In the genomic region with DNA sequence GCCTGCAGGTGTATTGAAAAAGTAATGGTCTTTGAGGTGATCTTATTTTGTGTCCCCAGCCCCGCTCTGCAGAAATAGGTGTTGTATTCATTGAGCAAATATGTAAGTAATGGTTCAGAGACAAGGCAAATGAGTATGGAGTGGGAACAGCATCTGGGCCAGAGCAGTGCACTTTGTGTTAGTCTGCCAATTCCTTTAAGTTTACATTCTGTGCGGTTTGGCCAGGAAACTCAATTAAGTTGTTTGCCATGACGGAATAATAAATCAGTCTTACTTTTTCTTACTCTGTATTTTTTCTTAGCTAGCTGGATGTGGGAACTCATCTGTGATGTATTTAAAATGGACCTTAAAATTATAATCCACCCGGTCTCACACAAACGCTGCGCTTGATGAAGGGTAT, we compare ENCODE assay signal across 17 cellular contexts. TPM values are rescaled to one million over a fixed set of nuclear protein-coding genes. Genes with fewer than 3 reads are reported as not detected.
A peak's percentile ranks its signal among the peaks of the same experiment; 100 is the strongest.
DNase-seq lines count a peak whose midpoint lies in the region; ATAC-seq, FAIRE-seq and TF ChIP-seq lines count a peak whose summit lies in the region.
"Had no signal": no experiment of that assay in that cellular context is flagged by ENCODE, and none has a peak within 500 bp of the region (broad histone marks: within the 10 kb centered on the region; RNA-seq: fewer than 3 reads in every experiment).

No MANE protein-coding gene starts in this region.

- no peak overlapping the region for H3K23ac ChIP-seq in mesenchymal stem cell (ENCODE audit: low read length in 2 of 2)

- in situ Hi-C loops in astrocyte of the spinal cord (cut with HindIII; ENCODE audit: low sequenced_read_pairs), result no loop called here

- no peak overlapping the region for H2BK120ac ChIP-seq in mesenchymal stem cell (ENCODE audit: low read depth, low read length)

- H2BK5ac ChIP-seq in mesenchymal stem cell (ENCODE audit: low read depth, low read length, poor library complexity, severe bottlenecking), result no peak overlapping the region

- WGBS in mesenchymal stem cell, result 66% methylated on average over 4 of the region's 6 CpGs

- DNase-seq in D721Med (ENCODE audit: insufficient read length, low spot score) (no peak), LNCaP clone FGC (ENCODE audit: low read depth) (peak; percentile 63), astrocyte of the spinal cord (ENCODE audit: low read depth, low spot score) (peak; percentile 82), mesenchymal stem cell (peak; percentile 78), breast epithelium (ENCODE audit: low spot score in 2 of 2) (no peak)
- no peak for DNase-seq in activated naive CD4-positive, alpha-beta T cell (lab: John Stamatoyannopoulos, UW)
- DNase-seq: CD4-positive, alpha-beta memory T cell; DMS79; GM23248; KBM-7; NCI-H1048; NCI-H146; NCI-H2081; NCI-H510A treated with DMSO at 0.1 percent for 48 hours had no signal

- no peak overlapping the region for H3K4me2 ChIP-seq in mesenchymal stem cell (ENCODE audit: low read length, poor library complexity, severe bottlenecking)

- TF ChIP-seq POLR2A in breast epithelium (IDR thresholded peaks at IDR 0.05), result no peak

- no peak overlapping the region for H2AK5ac ChIP-seq in mesenchymal stem cell (ENCODE audit: low read length, severe bottlenecking)

- ATAC-seq in GM21515 (IDR thresholded peaks at IDR 0.05; ENCODE audit: unreplicated experiment), result no peak

- H3K14ac ChIP-seq in mesenchymal stem cell (ENCODE audit: low read length in 2 of 2), result no peak overlapping the region

- H3K4me3 ChIP-seq in LNCaP clone FGC (ENCODE audit: low read depth, low read length), result no peak overlapping the region
- H3K4me3 ChIP-seq in astrocyte of the spinal cord (ENCODE audit: low read depth, low read length), result no peak overlapping the region
- no peak overlapping the region for H3K4me3 ChIP-seq in mesenchymal stem cell (ENCODE audit: insufficient read depth in 1 of 2, low read depth in 1 of 2, low read length in 2 of 2)
- H3K4me3 ChIP-seq in breast epithelium, result no peak overlapping the region
- H3K4me3 ChIP-seq: GM23248 had no signal

- no peak overlapping the region for H2BK12ac ChIP-seq in mesenchymal stem cell (ENCODE audit: low read length in 2 of 2)

- no peaks in the 10 kb centered on the region for H3K4me1 ChIP-seq in mesenchymal stem cell (ENCODE audit: control insufficient read depth, insufficient read depth, low read depth, low read length)
- H3K4me1 ChIP-seq in breast epithelium, result no peaks in the 10 kb centered on the region

- no peaks in the 10 kb centered on the region for H3K9me3 ChIP-seq in mesenchymal stem cell (ENCODE audit: control insufficient read depth, low read length)
- no peaks in the 10 kb centered on the region for H3K9me3 ChIP-seq in breast epithelium

- H3K79me1 ChIP-seq in mesenchymal stem cell (replicated peaks; ENCODE audit: low read length, poor library complexity, severe bottlenecking), result peaks cover 22% of the 10 kb centered on the region

- no peaks in the 10 kb centered on the region for H3K27me3 ChIP-seq in mesenchymal stem cell (ENCODE audit: control insufficient read depth in 1 of 2, insufficient read depth in 1 of 2, low read length in 2 of 2)
- no peaks in the 10 kb centered on the region for H3K27me3 ChIP-seq in breast epithelium

- peak overlapping the region in 1 of 2 experiments; percentile 40 for H3K18ac ChIP-seq in mesenchymal stem cell (ENCODE audit: low read depth in 1 of 2, low read length in 2 of 2)

- TF ChIP-seq CTCF in D721Med (IDR thresholded peaks at IDR 0.05; ENCODE audit: insufficient read depth, missing control alignments), result no peak
- TF ChIP-seq CTCF in LNCaP clone FGC (IDR thresholded peaks at IDR 0.05; ENCODE audit: control insufficient read depth, extremely low read depth, insufficient read depth), result no peak
- TF ChIP-seq CTCF in astrocyte of the spinal cord (IDR thresholded peaks at IDR 0.05; ENCODE audit: low read depth, low read length), result no peak
- no peak for TF ChIP-seq CTCF in breast epithelium (IDR thresholded peaks at IDR 0.05)

- H3K9ac ChIP-seq in mesenchymal stem cell (ENCODE audit: low read length), result no peak overlapping the region
- H3K9ac ChIP-seq: GM23248 had no signal

- H2BK15ac ChIP-seq in mesenchymal stem cell (ENCODE audit: low read depth, poor library complexity, severe bottlenecking), result no peak overlapping the region

- peak; percentile 16 for FAIRE-seq in D721Med (lab: Jason Lieb, UNC)
- FAIRE-seq: GM12891, GM18507 had no signal

- H3K4ac ChIP-seq in mesenchymal stem cell (ENCODE audit: low read depth in 1 of 2, low read length in 2 of 2), result no peak overlapping the region

- H2AFZ ChIP-seq in mesenchymal stem cell (ENCODE audit: low read depth, low read length), result no peak overlapping the region
- H2AFZ ChIP-seq: GM23248 had no signal

- intact Hi-C loops in breast epithelium (cut with DNase I; ENCODE audit: low total_unique reads), result no loop called here

- H3K27ac ChIP-seq in mesenchymal stem cell (ENCODE audit: low read length, poor library complexity, severe bottlenecking), result no peak overlapping the region
- H3K27ac ChIP-seq in breast epithelium, result no peak overlapping the region
- H3K27ac ChIP-seq: GM23248 had no signal

- no peak overlapping the region for H4K8ac ChIP-seq in mesenchymal stem cell (ENCODE audit: low read length)

- no peak overlapping the region for H4K91ac ChIP-seq in mesenchymal stem cell (ENCODE audit: low read length)

- H3K36me3 ChIP-seq in mesenchymal stem cell (ENCODE audit: control insufficient read depth in 1 of 2, insufficient read depth in 2 of 2, low read depth in 1 of 2, low read length in 2 of 2) (no peaks in the 10 kb centered on the region), breast epithelium (no peaks in the 10 kb centered on the region)

RNA-seq across cellular contexts. Expression of a gene that starts 12.6 kb away (rescaled TPM):
- 11.5 TPM for polyA plus RNA-seq in mesenchymal stem cell (2013, experiment 1 of 2)
- 11.2 TPM for polyA plus RNA-seq in mesenchymal stem cell (2013, experiment 2 of 2)
- total RNA-seq in breast epithelium, result 1 to 10 TPM; 3.4 to 5.2 (median 4.0) TPM
- total RNA-seq: CD4-positive, alpha-beta memory T cell had no signal
- polyA plus RNA-seq: CD4-positive, alpha-beta memory T cell had no signal

Comparison
In these comparisons a context has a peak if more than half of its experiments do, and no peak if none do; other contexts are left out.
1. DNase-seq: peak in LNCaP clone FGC (single experiment), astrocyte of the spinal cord (single experiment) and mesenchymal stem cell (single experiment); none in D721Med (single experiment), breast epithelium (0 of 2) and activated naive CD4-positive, alpha-beta T cell (0 of 4).